Comparison of ENCODE assay signal across 19 cellular contexts in the genomic region with DNA sequence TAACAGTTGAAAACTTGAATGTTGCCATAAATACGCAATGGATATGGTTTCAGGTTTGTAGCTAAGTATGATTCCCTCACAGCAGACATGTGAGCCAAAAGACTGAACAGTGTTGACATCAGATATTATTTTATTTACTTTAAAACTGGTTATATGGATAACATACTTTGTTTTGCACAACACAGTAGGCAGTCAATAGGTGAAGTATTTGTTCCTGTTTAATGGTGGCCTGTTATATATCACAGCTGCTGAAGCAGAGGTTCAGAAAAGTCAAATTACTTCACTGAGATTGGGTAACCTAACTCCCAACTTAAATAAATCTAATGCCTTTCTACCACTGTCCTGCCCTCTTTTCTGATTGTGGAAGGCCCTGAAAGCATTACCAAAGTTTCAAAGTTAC.
"Had no signal": no experiment of that assay in that cellular context is flagged by ENCODE, and none has a peak within 500 bp of the region (broad histone marks: within the 10 kb centered on the region; RNA-seq: fewer than 3 reads in every experiment).

No MANE protein-coding gene starts in this region.

- H3K36me3 ChIP-seq: left ventricle myocardium inferior, right atrium auricular region, thoracic aorta had no signal

- H3K9me3 ChIP-seq: left ventricle myocardium inferior, mucosa of descending colon, right atrium auricular region, thoracic aorta had no signal

- H3K4me3 ChIP-seq: left ventricle myocardium inferior, mucosa of descending colon, right atrium auricular region, skin epidermis, thoracic aorta had no signal

- DNase-seq: activated CD4-positive, alpha-beta memory T cell treated with anti-CD3 and anti-CD28 coated beads, Interleukin-2, amount 10 ng/mL, durations not matched to agents 7 days and 5 days; activated CD4-positive, alpha-beta T cell treated with anti-CD3 and anti-CD28 coated beads for 4 hours; activated T-cell treated with anti-CD3 and anti-CD28 coated beads, Interleukin-2, amount 50 U/mL, for 24 hours; amniotic stem cell; cerebellar nuclear complex; effector memory CD8-positive, alpha-beta T cell; islet precursor cell; left ventricle myocardium inferior; mucosa of descending colon; occipital lobe; stimulated activated naive CD8-positive, alpha-beta T cell treated with anti-CD3 and anti-CD28 coated beads, Interleukin-15, amount 100 ng/mL, for 72 hours; T-helper 17 cell had no signal

- H3K27me3 Mint-ChIP-seq: brain had no signal

- H3K4me3 Mint-ChIP-seq: activated CD4-positive, alpha-beta memory T cell treated with anti-CD3 and anti-CD28 coated beads, Interleukin-2, amount 10 ng/mL, durations not matched to agents 7 days and 5 days; activated naive CD4-positive, alpha-beta T cell treated with anti-CD3 and anti-CD28 coated beads, Interleukin-2, amount 50 U/mL, for 24 hours; activated T-cell treated with anti-CD3 and anti-CD28 coated beads, Interleukin-2, amount 50 U/mL, for 24 hours; brain; dendritic cell treated with granulocyte-macrophage colony-stimulating factor and Interleukin-4, amounts not matched to agents 40 ng/mL and 50 ng/mL, for 4 days; effector memory CD8-positive, alpha-beta T cell; natural killer cell treated with Interleukin-12 subunit alpha and Interleukin-12 subunit beta and Interleukin-15 and Interleukin-18, amount 100 ng/mL, for 72 hours; stimulated activated naive CD8-positive, alpha-beta T cell treated with anti-CD3 and anti-CD28 coated beads, Interleukin-15, amount 100 ng/mL, for 72 hours; T-helper 17 cell had no signal

- ATAC-seq: effector memory CD8-positive, alpha-beta T cell; mucosa of descending colon; natural killer cell treated with Interleukin-12 subunit alpha and Interleukin-12 subunit beta and Interleukin-15 and Interleukin-18, amount 100 ng/mL, for 72 hours; stimulated activated naive CD8-positive, alpha-beta T cell treated with anti-CD3 and anti-CD28 coated beads, Interleukin-15, amount 100 ng/mL, for 72 hours; T-helper 17 cell had no signal

- H3K36me3 Mint-ChIP-seq: activated naive CD4-positive, alpha-beta T cell treated with anti-CD3 and anti-CD28 coated beads, Interleukin-2, amount 50 U/mL, for 24 hours; natural killer cell treated with Interleukin-12 subunit alpha and Interleukin-12 subunit beta and Interleukin-15 and Interleukin-18, amount 100 ng/mL, for 72 hours had no signal

- H3K9me3 Mint-ChIP-seq: activated CD4-positive, alpha-beta memory T cell treated with anti-CD3 and anti-CD28 coated beads, Interleukin-2, amount 10 ng/mL, durations not matched to agents 7 days and 5 days; activated naive CD4-positive, alpha-beta T cell treated with anti-CD3 and anti-CD28 coated beads, Interleukin-2, amount 50 U/mL, for 24 hours; activated T-cell treated with anti-CD3 and anti-CD28 coated beads, Interleukin-2, amount 50 U/mL, for 24 hours; dendritic cell treated with granulocyte-macrophage colony-stimulating factor and Interleukin-4, amounts not matched to agents 40 ng/mL and 50 ng/mL, for 4 days; effector memory CD8-positive, alpha-beta T cell; natural killer cell treated with Interleukin-12 subunit alpha and Interleukin-12 subunit beta and Interleukin-15 and Interleukin-18, amount 100 ng/mL, for 72 hours; stimulated activated naive CD8-positive, alpha-beta T cell treated with anti-CD3 and anti-CD28 coated beads, Interleukin-15, amount 100 ng/mL, for 72 hours had no signal

- H3K27ac Mint-ChIP-seq: activated CD4-positive, alpha-beta memory T cell treated with anti-CD3 and anti-CD28 coated beads, Interleukin-2, amount 10 ng/mL, durations not matched to agents 7 days and 5 days; activated naive CD4-positive, alpha-beta T cell treated with anti-CD3 and anti-CD28 coated beads, Interleukin-2, amount 50 U/mL, for 24 hours; activated T-cell treated with anti-CD3 and anti-CD28 coated beads, Interleukin-2, amount 50 U/mL, for 24 hours; dendritic cell treated with granulocyte-macrophage colony-stimulating factor and Interleukin-4, amounts not matched to agents 40 ng/mL and 50 ng/mL, for 4 days; effector memory CD8-positive, alpha-beta T cell; natural killer cell treated with Interleukin-12 subunit alpha and Interleukin-12 subunit beta and Interleukin-15 and Interleukin-18, amount 100 ng/mL, for 72 hours; stimulated activated naive CD8-positive, alpha-beta T cell treated with anti-CD3 and anti-CD28 coated beads, Interleukin-15, amount 100 ng/mL, for 72 hours; T-helper 17 cell had no signal

- H3K4me1 Mint-ChIP-seq: activated CD4-positive, alpha-beta memory T cell treated with anti-CD3 and anti-CD28 coated beads, Interleukin-2, amount 10 ng/mL, durations not matched to agents 7 days and 5 days; activated naive CD4-positive, alpha-beta T cell treated with anti-CD3 and anti-CD28 coated beads, Interleukin-2, amount 50 U/mL, for 24 hours; stimulated activated naive CD8-positive, alpha-beta T cell treated with anti-CD3 and anti-CD28 coated beads, Interleukin-15, amount 100 ng/mL, for 72 hours; T-helper 17 cell had no signal

- H3K27me3 ChIP-seq: right atrium auricular region had no signal
